ENCODE assay signal across 8 cellular contexts in the genomic region with DNA sequence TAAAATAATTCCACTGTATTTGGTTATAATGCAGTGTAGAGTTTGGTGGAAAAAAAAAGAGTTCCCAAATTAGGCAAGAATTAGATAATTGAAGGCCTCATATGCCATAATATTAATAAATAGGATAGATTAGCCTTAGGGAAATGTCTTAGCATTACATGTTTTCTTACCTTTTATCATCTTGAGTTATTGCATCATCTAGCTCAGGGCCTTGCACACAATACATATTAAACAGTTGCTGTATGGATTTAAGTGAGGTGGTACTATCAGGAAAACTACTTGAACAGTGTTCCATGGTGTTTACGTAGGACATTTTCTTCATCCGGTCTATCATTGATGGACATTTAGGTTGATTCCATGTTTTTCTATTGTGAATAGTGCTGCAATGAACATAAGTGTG.
"Had no signal": no experiment of that assay in that cellular context is flagged by ENCODE, and none has a peak within 500 bp of the region (broad histone marks: within the 10 kb centered on the region; RNA-seq: fewer than 3 reads in every experiment).

No MANE protein-coding gene starts in this region.

- H3K9ac ChIP-seq: GM23248, KMS-11 had no signal

- FAIRE-seq: H1, H54, HTR-8/SVneo had no signal

- H3K4me2 ChIP-seq: KMS-11 had no signal

- DNase-seq: GM23248, H9, HCEC 1CT, KBM-7 had no signal

- H3K4me3 ChIP-seq: GM23248 had no signal

- H3K27ac ChIP-seq: GM23248, KMS-11 had no signal

- H2AFZ ChIP-seq: GM23248 had no signal
